33 cellular contexts compared by ENCODE assay signal in genomic region chr13:37211542-37211941, GRCh38.
"Had no signal": no experiment of that assay in that cellular context is flagged by ENCODE, and none has a peak within 500 bp of the region (broad histone marks: within the 10 kb centered on the region; RNA-seq: fewer than 3 reads in every experiment).

No MANE protein-coding gene starts in this region.

- H3K36me3 Mint-ChIP-seq: activated naive CD8-positive, alpha-beta T cell treated with anti-CD3 and anti-CD28 coated beads for 36 hours had no signal

- H3K4me3 Mint-ChIP-seq: activated CD4-positive, alpha-beta T cell treated with anti-CD3 and anti-CD28 coated beads, Interleukin-2, amount 10 ng/mL, durations not matched to agents 24 days and 14 days; activated CD8-positive, alpha-beta T cell treated with anti-CD3 and anti-CD28 coated beads for 36 hours; activated naive CD8-positive, alpha-beta T cell treated with anti-CD3 and anti-CD28 coated beads for 36 hours; activated T-cell treated with anti-CD3 and anti-CD28 coated beads, Interleukin-2, amount 50 U/mL, for 72 hours; activated T-helper 17 cell treated with anti-CD3 and anti-CD28 coated beads, Interleukin-2, amount 50 U/mL, for 72 hours had no signal

- ATAC-seq: activated CD8-positive, alpha-beta T cell treated with anti-CD3 and anti-CD28 coated beads for 36 hours; activated T-cell treated with anti-CD3 and anti-CD28 coated beads, Interleukin-2, amount 50 U/mL, for 72 hours; activated T-helper 17 cell treated with anti-CD3 and anti-CD28 coated beads, Interleukin-2, amount 50 U/mL, for 72 hours; PC-3; Right ventricle myocardium inferior had no signal

- H3K27me3 Mint-ChIP-seq: activated CD4-positive, alpha-beta T cell treated with anti-CD3 and anti-CD28 coated beads, Interleukin-2, amount 10 ng/mL, durations not matched to agents 24 days and 14 days; activated CD8-positive, alpha-beta T cell treated with anti-CD3 and anti-CD28 coated beads for 36 hours; activated naive CD8-positive, alpha-beta T cell treated with anti-CD3 and anti-CD28 coated beads for 36 hours; activated T-helper 17 cell treated with anti-CD3 and anti-CD28 coated beads, Interleukin-2, amount 50 U/mL, for 72 hours had no signal

- H3K27me3 ChIP-seq: brain microvascular endothelial cell had no signal

- H3K9me3 Mint-ChIP-seq: activated CD4-positive, alpha-beta T cell treated with anti-CD3 and anti-CD28 coated beads, Interleukin-2, amount 10 ng/mL, durations not matched to agents 24 days and 14 days had no signal

- H3K27ac Mint-ChIP-seq: activated CD4-positive, alpha-beta T cell treated with anti-CD3 and anti-CD28 coated beads, Interleukin-2, amount 10 ng/mL, durations not matched to agents 24 days and 14 days; activated CD8-positive, alpha-beta T cell treated with anti-CD3 and anti-CD28 coated beads for 36 hours; activated naive CD8-positive, alpha-beta T cell treated with anti-CD3 and anti-CD28 coated beads for 36 hours; activated T-cell treated with anti-CD3 and anti-CD28 coated beads, Interleukin-2, amount 50 U/mL, for 72 hours; activated T-helper 17 cell treated with anti-CD3 and anti-CD28 coated beads, Interleukin-2, amount 50 U/mL, for 72 hours had no signal

- H3K4me1 Mint-ChIP-seq: activated CD4-positive, alpha-beta T cell treated with anti-CD3 and anti-CD28 coated beads, Interleukin-2, amount 10 ng/mL, durations not matched to agents 24 days and 14 days; activated naive CD8-positive, alpha-beta T cell treated with anti-CD3 and anti-CD28 coated beads for 36 hours; activated T-helper 17 cell treated with anti-CD3 and anti-CD28 coated beads, Interleukin-2, amount 50 U/mL, for 72 hours had no signal

- DNase-seq: activated CD4-positive, alpha-beta T cell treated with anti-CD3 and anti-CD28 coated beads, Interleukin-2, amount 10 ng/mL, durations not matched to agents 24 days and 14 days; activated CD4-positive, alpha-beta T cell treated with anti-CD3 and anti-CD28 coated beads, Interleukin-2, amount 50 U/mL, for 4 hours; activated CD8-positive, alpha-beta T cell treated with anti-CD3 and anti-CD28 coated beads for 36 hours; activated effector memory CD4-positive, alpha-beta T cell treated with anti-CD3 and anti-CD28 coated beads, Interleukin-2, amount 50 U/mL, for 16 hours; activated naive CD4-positive, alpha-beta T cell; activated naive CD4-positive, alpha-beta T cell treated with anti-CD3 and anti-CD28 coated beads, Interleukin-2, amount 50 U/mL, for 16 hours; activated naive CD8-positive, alpha-beta T cell treated with anti-CD3 and anti-CD28 coated beads for 36 hours; activated T-cell treated with anti-CD3 and anti-CD28 coated beads, Interleukin-2, amount 50 U/mL, for 1 hour; activated T-cell treated with anti-CD3 and anti-CD28 coated beads, Interleukin-2, amount 50 U/mL, for 72 hours; amniotic stem cell; aorta; brain microvascular endothelial cell; central memory CD4-positive, alpha-beta T cell; KG1; MM.1S; MV-4-11; NCI-H1092; NCI-H1694; NCI-H2029; NCI-H2107; NCI-H226; NCI-H524 treated with DMSO at 0.1 percent for 48 hours; NK-92 treated with Interleukin-12 subunit alpha and Interleukin-12 subunit beta, amount 100 ng/mL, for 24 hours; PC-3; SIG-M5; SW 1271; T-helper 1 cell; T-helper 2 cell; T-helper 9 cell; WERI-Rb-1 had no signal

- H3K36me3 ChIP-seq: brain microvascular endothelial cell, WERI-Rb-1 had no signal

- H3K27ac ChIP-seq: brain microvascular endothelial cell, RWPE1, WERI-Rb-1 had no signal
